ENCODE assay signal across 10 cellular contexts in genomic region chr2:73982140-73982617, GRCh38. TPM values are rescaled to one million over a fixed set of nuclear protein-coding genes. Genes with fewer than 3 reads are reported as not detected.
DNase-seq lines count a peak whose midpoint lies in the region; ATAC-seq and TF ChIP-seq lines count a peak whose summit lies in the region.
"Had no signal": no experiment of that assay in that cellular context is flagged by ENCODE, and none has a peak within 500 bp of the region (broad histone marks: within the 10 kb centered on the region; RNA-seq: fewer than 3 reads in every experiment).

No MANE protein-coding gene starts in this region.

- H3K4me2 ChIP-seq in PC-3 (ENCODE audit: low read length) (peak overlapping the region; percentile 99), MM.1S (ENCODE audit: low read depth, low read length) (no peak overlapping the region)

- H3K9ac ChIP-seq in PC-3 (ENCODE audit: low read length) (no peak overlapping the region), MM.1S (ENCODE audit: low read length) (no peak overlapping the region)

- H3K36me3 ChIP-seq in PC-3 (ENCODE audit: low read depth, low read length) (no peaks in the 10 kb centered on the region), MM.1S (replicated peaks; ENCODE audit: insufficient read depth, low read length) (no peaks in the 10 kb centered on the region)

- POLR2A ChIA-PET in PC-3 (lab: Charles Lee; ENCODE audit: unreplicated experiment), result interaction anchor here (0.6 to 0.7 kb wide), 3 partner anchors 154 to 954 kb away, joined by 3 to 9 read pairs (median 4); partner anchors contain the start of gene STAMBP

- CTCF ChIA-PET in PC-3 (lab: Charles Lee), result interaction anchor here (0.6 to 1.0 kb wide), 2 partner anchors 153 to 155 kb away, joined by 3 to 6 read pairs; partner anchors contain the start of gene STAMBP

- DNase-seq in GM03348 (ENCODE audit: low spot score) (peak; percentile 55), PC-3 (peak; percentile 80), fibroblast of the aortic adventitia (ENCODE audit: low read depth) (peak; percentile 88), retina (peak; percentile 13), MM.1S (no peak)
- DNase-seq: activated CD4-positive, alpha-beta memory T cell treated with anti-CD3 and anti-CD28 coated beads for 36 hours; midbrain; NCI-H774 had no signal

- H3K27me3 ChIP-seq in PC-3 (ENCODE audit: low read length), result no peaks in the 10 kb centered on the region
- 0 out of 2 replicates have a peak, but pooled peaks cover 16% of the 10 kb centered on the region for H3K27me3 ChIP-seq in MM.1S (replicated peaks; ENCODE audit: insufficient read depth, low read length)

- TF ChIP-seq CTCF in PC-3 (conservative IDR thresholded peaks at IDR 0.05; ENCODE audit: low read depth, low read length) (no peak), fibroblast of the aortic adventitia (IDR thresholded peaks at IDR 0.05; ENCODE audit: insufficient read depth, low read length) (no peak), MM.1S (IDR thresholded peaks at IDR 0.05; ENCODE audit: low read length) (no peak)

- H3K9me3 ChIP-seq in PC-3 (ENCODE audit: low read length), result no peaks in the 10 kb centered on the region
- H3K9me3 ChIP-seq in MM.1S (replicated peaks; ENCODE audit: insufficient read depth, low read length), result no peaks in the 10 kb centered on the region

- H3K27ac ChIP-seq in PC-3 (ENCODE audit: low read length) (peak overlapping the region; percentile 98), MM.1S (ENCODE audit: low read length) (no peak overlapping the region)

- no TSS peak for BruUV-seq in PC-3 (replicated peaks; lab: Mats Ljungman, UMichigan)

- H4K20me1 ChIP-seq in PC-3 (ENCODE audit: low read length) (peaks cover 2% of the 10 kb centered on the region; the same call in 1 of the 2 replicates), MM.1S (ENCODE audit: insufficient read depth, low read length) (no peaks in the 10 kb centered on the region)

- H3K79me2 ChIP-seq in PC-3 (ENCODE audit: low read length), result peaks cover 29% of the 10 kb centered on the region
- peaks cover 17% of the 10 kb centered on the region for H3K79me2 ChIP-seq in MM.1S (ENCODE audit: low read length)

- intact Hi-C loops in PC-3 (cut with micrococcal nuclease), result loop anchor here (5.0 kb wide), 1 partner anchor 45 kb away; no protein-coding TSS in a partner anchor

- H3K4me3 ChIP-seq in PC-3 (ENCODE audit: low read length) (peak overlapping the region; percentile 81), fibroblast of the aortic adventitia (ENCODE audit: low read depth, low read length) (no peak overlapping the region), MM.1S (ENCODE audit: low read length) (no peak overlapping the region)

- ATAC-seq in PC-3 (peak; percentile 21), GM21576 (IDR thresholded peaks at IDR 0.05; ENCODE audit: unreplicated experiment) (no peak), GM18511 (IDR thresholded peaks at IDR 0.05; ENCODE audit: unreplicated experiment) (no peak)

- peaks cover 64% of the 10 kb centered on the region for H3K4me1 ChIP-seq in PC-3 (ENCODE audit: insufficient read depth, low read length)
- H3K4me1 ChIP-seq in MM.1S (ENCODE audit: low read length), result peaks cover 15% of the 10 kb centered on the region

- peak overlapping the region; percentile 77 for H2AFZ ChIP-seq in PC-3 (ENCODE audit: low read length)
- H2AFZ ChIP-seq in MM.1S (ENCODE audit: low read length), result no peak overlapping the region

- H3F3A ChIP-seq in PC-3 (ENCODE audit: low read length, unreplicated experiment) (peaks cover 7% of the 10 kb centered on the region), MM.1S (ENCODE audit: insufficient read depth, low read length) (peaks cover 16% of the 10 kb centered on the region)

- no peaks in the 10 kb centered on the region for H3K9me2 ChIP-seq in PC-3 (replicated peaks; ENCODE audit: low read length)
- H3K9me2 ChIP-seq in MM.1S (replicated peaks; ENCODE audit: insufficient read depth, low read length), result no peaks in the 10 kb centered on the region

RNA-seq across cellular contexts. Expression of gene TET3, which starts 2.5 kb away (rescaled TPM):
- total RNA-seq in PC-3 (2014; rRNA removed) (6.1 and 10.1 TPM in 2 replicates), fibroblast of the aortic adventitia (ENCODE audit: low replicate concordance) (2.4 and 6.1 TPM in 2 replicates)

RNA-seq across cellular contexts. Expression of gene DGUOK, which starts 55.5 kb away (rescaled TPM):
- 42.2 and 61.3 TPM in 2 replicates for total RNA-seq in PC-3 (2014; rRNA removed)
- 15.3 and 57.7 TPM in 2 replicates for total RNA-seq in fibroblast of the aortic adventitia (ENCODE audit: low replicate concordance)
